Comparison of ENCODE assay signal across 12 cellular contexts in the genomic region with DNA sequence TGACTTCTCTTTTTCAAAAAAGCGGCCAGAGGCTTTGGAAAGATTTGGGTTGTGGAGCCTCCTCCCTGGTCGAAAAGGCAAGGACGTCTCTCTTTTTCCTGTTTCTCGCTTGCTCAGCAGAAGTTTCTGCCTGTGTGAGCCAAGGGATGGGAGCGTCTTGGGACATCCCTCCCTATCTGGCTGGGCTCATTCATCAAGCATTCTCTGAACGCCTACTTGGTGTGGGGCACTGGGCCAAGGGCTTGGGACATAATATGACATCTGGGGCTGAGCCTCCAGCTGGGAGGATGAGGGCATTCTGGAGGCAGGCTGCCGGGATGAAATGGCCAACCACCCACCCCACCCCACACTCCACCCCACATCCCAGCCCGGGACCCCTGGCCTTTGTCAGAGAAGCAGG.
DNase-seq lines count a peak whose midpoint lies in the region; ATAC-seq and TF ChIP-seq lines count a peak whose summit lies in the region.
"Had no signal": no experiment of that assay in that cellular context is flagged by ENCODE, and none has a peak within 500 bp of the region (broad histone marks: within the 10 kb centered on the region; RNA-seq: fewer than 3 reads in every experiment).

No MANE protein-coding gene starts in this region.

- POLR2A ChIA-PET in HEK293 (lab: Yijun Ruan, JAX) = no interaction called here

- H3K27me3 ChIP-seq in lower lobe of right lung (ENCODE audit: low read depth) = no peaks in the 10 kb centered on the region

- DNase-seq in lower lobe of right lung = peak; percentile 77
- DNase-seq in substantia nigra (lab: John Stamatoyannopoulos, UW) = peak in 45 of 49 donors; percentile 22 to 88 (median 72)
- no peak for DNase-seq in stimulated activated naive CD8-positive, alpha-beta T cell treated with anti-CD3 and anti-CD28 coated beads, Interleukin-15, Interleukin-2, amounts not matched to agents 100 U/mL and 50 U/mL, for 24 hours
- DNase-seq in NOMO-1 treated with dmso at 0.1 percent for 144 hours (lab: John Stamatoyannopoulos, UW; ENCODE audit: unreplicated experiment) = no peak
- DNase-seq: activated CD8-positive, alpha-beta memory T cell treated with anti-CD3 and anti-CD28 coated beads, Interleukin-2, amount 50 U/mL, for 4 hours; stimulated activated CD4-positive, alpha-beta T cell treated with anti-CD3 and anti-CD28 coated beads, Interleukin-12 subunit alpha, Interleukin-12 subunit beta, amount 100 ng/mL, for 4 hours had no signal

- ATAC-seq in lower lobe of right lung (peak; percentile 71 to 78), GM19452 (IDR thresholded peaks at IDR 0.05; ENCODE audit: unreplicated experiment) (no peak), GM18907 (IDR thresholded peaks at IDR 0.05; ENCODE audit: unreplicated experiment) (no peak)
- no peak for ATAC-seq in stimulated activated naive CD8-positive, alpha-beta T cell treated with anti-CD3 and anti-CD28 coated beads, Interleukin-15, Interleukin-2, amounts not matched to agents 100 U/mL and 50 U/mL, for 24 hours

- H3K36me3 ChIP-seq in HEK293 (ENCODE audit: control insufficient read depth in 2 of 2, insufficient read depth in 1 of 2, low read length in 2 of 2) (no peaks in the 10 kb centered on the region), lower lobe of right lung (no peaks in the 10 kb centered on the region)

- H3K4me3 ChIP-seq in HEK293 (ENCODE audit: low read depth, low read length) (no peak overlapping the region), lower lobe of right lung (no peak overlapping the region)

- TF ChIP-seq CTCF in HEK293 (tag by site-specific recombination; IDR thresholded peaks at IDR 0.05) = no peak
- no peak for TF ChIP-seq CTCF in lower lobe of right lung (IDR thresholded peaks at IDR 0.05)

- intact Hi-C loops in lower lobe of right lung (cut with DNase I) = no loop called here

- CTCF ChIA-PET in HEK293 (lab: Yijun Ruan, JAX) = interaction anchor here (3.0 kb wide), 1 partner anchor 10 kb away, joined by 13 read pairs; no protein-coding TSS in a partner anchor

- H3K4me1 ChIP-seq in HEK293 (ENCODE audit: control insufficient read depth, insufficient read depth, low read length) (no peaks in the 10 kb centered on the region), lower lobe of right lung (peaks cover 18% of the 10 kb centered on the region)

- H3K9me3 ChIP-seq in HEK293 (ENCODE audit: control insufficient read depth, insufficient read depth, low read depth, low read length) (no peaks in the 10 kb centered on the region), lower lobe of right lung (no peaks in the 10 kb centered on the region)

- H3K27ac ChIP-seq in HEK293 (ENCODE audit: extremely low read depth, low read depth, low read length) (no peak overlapping the region), cingulate gyrus (ENCODE audit: low read depth, low read length) (peak overlapping the region; percentile 88), lower lobe of right lung (peak overlapping the region; percentile 82), substantia nigra (ENCODE audit: low read depth, low read length, poor library complexity, severe bottlenecking) (peak overlapping the region; percentile 95)
- H3K27ac ChIP-seq: epithelial cell of prostate, KMS-11 had no signal

TF ChIP-seq in HEK293, 187 proteins besides CTCF, POLR2A, EP300 and RAD21:
- peak; percentile 91 for TF ChIP-seq EGR2 (tag by site-specific recombination; IDR thresholded peaks at IDR 0.05; ENCODE audit: low read depth)
- TF ChIP-seq ZNF658 (tag by site-specific recombination; IDR thresholded peaks at IDR 0.05) = no peak
- no peak for TF ChIP-seq ZNF660 (tag by site-specific recombination; IDR thresholded peaks at IDR 0.05)
- TF ChIP-seq ZFHX2 (tag by site-specific recombination; conservative IDR thresholded peaks at IDR 0.05) = peak; percentile 88
- TF ChIP-seq ZNF426 (tag by site-specific recombination; IDR thresholded peaks at IDR 0.05) = no peak
- TF ChIP-seq, protein P1, sequence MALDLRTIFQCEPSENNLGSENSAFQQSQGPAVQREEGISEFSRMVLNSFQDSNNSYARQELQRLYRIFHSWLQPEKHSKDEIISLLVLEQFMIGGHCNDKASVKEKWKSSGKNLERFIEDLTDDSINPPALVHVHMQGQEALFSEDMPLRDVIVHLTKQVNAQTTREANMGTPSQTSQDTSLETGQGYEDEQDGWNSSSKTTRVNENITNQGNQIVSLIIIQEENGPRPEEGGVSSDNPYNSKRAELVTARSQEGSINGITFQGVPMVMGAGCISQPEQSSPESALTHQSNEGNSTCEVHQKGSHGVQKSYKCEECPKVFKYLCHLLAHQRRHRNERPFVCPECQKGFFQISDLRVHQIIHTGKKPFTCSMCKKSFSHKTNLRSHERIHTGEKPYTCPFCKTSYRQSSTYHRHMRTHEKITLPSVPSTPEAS (tag by site-specific recombination; IDR thresholded peaks at IDR 0.05) = no peak
- TF ChIP-seq, protein P2, sequence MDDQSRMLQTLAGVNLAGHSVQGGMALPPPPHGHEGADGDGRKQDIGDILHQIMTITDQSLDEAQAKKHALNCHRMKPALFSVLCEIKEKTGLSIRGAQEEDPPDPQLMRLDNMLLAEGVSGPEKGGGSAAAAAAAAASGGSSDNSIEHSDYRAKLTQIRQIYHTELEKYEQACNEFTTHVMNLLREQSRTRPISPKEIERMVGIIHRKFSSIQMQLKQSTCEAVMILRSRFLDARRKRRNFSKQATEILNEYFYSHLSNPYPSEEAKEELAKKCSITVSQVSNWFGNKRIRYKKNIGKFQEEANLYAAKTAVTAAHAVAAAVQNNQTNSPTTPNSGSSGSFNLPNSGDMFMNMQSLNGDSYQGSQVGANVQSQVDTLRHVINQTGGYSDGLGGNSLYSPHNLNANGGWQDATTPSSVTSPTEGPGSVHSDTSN (CRISPR knock-in tag; IDR thresholded peaks at IDR 0.05) = no peak
- TF ChIP-seq, protein P3, sequence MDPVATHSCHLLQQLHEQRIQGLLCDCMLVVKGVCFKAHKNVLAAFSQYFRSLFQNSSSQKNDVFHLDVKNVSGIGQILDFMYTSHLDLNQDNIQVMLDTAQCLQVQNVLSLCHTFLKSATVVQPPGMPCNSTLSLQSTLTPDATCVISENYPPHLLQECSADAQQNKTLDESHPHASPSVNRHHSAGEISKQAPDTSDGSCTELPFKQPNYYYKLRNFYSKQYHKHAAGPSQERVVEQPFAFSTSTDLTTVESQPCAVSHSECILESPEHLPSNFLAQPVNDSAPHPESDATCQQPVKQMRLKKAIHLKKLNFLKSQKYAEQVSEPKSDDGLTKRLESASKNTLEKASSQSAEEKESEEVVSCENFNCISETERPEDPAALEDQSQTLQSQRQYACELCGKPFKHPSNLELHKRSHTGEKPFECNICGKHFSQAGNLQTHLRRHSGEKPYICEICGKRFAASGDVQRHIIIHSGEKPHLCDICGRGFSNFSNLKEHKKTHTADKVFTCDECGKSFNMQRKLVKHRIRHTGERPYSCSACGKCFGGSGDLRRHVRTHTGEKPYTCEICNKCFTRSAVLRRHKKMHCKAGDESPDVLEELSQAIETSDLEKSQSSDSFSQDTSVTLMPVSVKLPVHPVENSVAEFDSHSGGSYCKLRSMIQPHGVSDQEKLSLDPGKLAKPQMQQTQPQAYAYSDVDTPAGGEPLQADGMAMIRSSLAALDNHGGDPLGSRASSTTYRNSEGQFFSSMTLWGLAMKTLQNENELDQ (tag by site-specific recombination; IDR thresholded peaks at IDR 0.05; ENCODE audit: low read depth) = no peak
- TF ChIP-seq ZNF830 (tag by site-specific recombination; IDR thresholded peaks at IDR 0.05; ENCODE audit: low read depth) = no peak
TF ChIP-seq in HEK293: peak in this region for 2.

Comparison
In these comparisons a context has a peak if more than half of its experiments do, and no peak if none do; other contexts are left out.
1. ATAC-seq: peak in lower lobe of right lung (2 of 2); none in stimulated activated naive CD8-positive, alpha-beta T cell treated with anti-CD3 and anti-CD28 coated beads, Interleukin-15, Interleukin-2, amounts not matched to agents 100 U/mL and 50 U/mL, for 24 hours (single experiment), GM19452 (single experiment) and GM18907 (single experiment).
2. DNase-seq: peak in lower lobe of right lung (single experiment) and substantia nigra (45 of 49); none in stimulated activated naive CD8-positive, alpha-beta T cell treated with anti-CD3 and anti-CD28 coated beads, Interleukin-15, Interleukin-2, amounts not matched to agents 100 U/mL and 50 U/mL, for 24 hours (single experiment) and NOMO-1 treated with dmso at 0.1 percent for 144 hours (single experiment).